In genomic region chr5:78269088-78269703, GRCh38 we compare ENCODE assay signal across 7 cellular contexts. TPM values are rescaled to one million over a fixed set of nuclear protein-coding genes. Genes with fewer than 3 reads are reported as not detected.
DNase-seq lines count a peak whose midpoint lies in the region; ATAC-seq, FAIRE-seq and TF ChIP-seq lines count a peak whose summit lies in the region.

No MANE protein-coding gene starts in this region.

- TF ChIP-seq CTCF in dorsolateral prefrontal cortex (IDR thresholded peaks at IDR 0.05 in 54 of 56, conservative IDR thresholded peaks at IDR 0.05 in 2 of 56; ENCODE audit: low read depth in 1 of 56, partially characterized antibody in 56 of 56) (peak; percentile 31 to 76 (median 64)), prostate gland (IDR thresholded peaks at IDR 0.05) (peak in 3 of 4 experiments; percentile 42 to 56 (median 51))

- intact Hi-C loops in dorsolateral prefrontal cortex (cut with DNase I) (loop anchor here in 1 of 2 donors (10.0 kb wide), 1 partner anchor 624 kb away; no protein-coding TSS in a partner anchor), prostate gland (cut with DNase I) (no loop called here)

- no peak overlapping the region for H3K4me3 ChIP-seq in dorsolateral prefrontal cortex
- no peak overlapping the region for H3K4me3 ChIP-seq in prostate gland

- TF ChIP-seq POLR2A in GM12891 (IDR thresholded peaks at IDR 0.05; ENCODE audit: low read depth, low read length) (no peak), prostate gland (IDR thresholded peaks at IDR 0.05) (no peak)

- no peak for ATAC-seq in HG03457 (IDR thresholded peaks at IDR 0.05; ENCODE audit: unreplicated experiment)

- H3K9me3 ChIP-seq in prostate gland = no peaks in the 10 kb centered on the region

- no peak overlapping the region for H3K27ac ChIP-seq in dorsolateral prefrontal cortex
- no peak overlapping the region for H3K27ac ChIP-seq in prostate gland

- no peaks in the 10 kb centered on the region for H3K36me3 ChIP-seq in prostate gland

- FAIRE-seq in GM12891 (lab: Jason Lieb, UNC) = peak; percentile 26

- DNase-seq in GM12891 (ENCODE audit: insufficient read length, low spot score) (no peak), NCI-H146 (lab: John Stamatoyannopoulos, UW) (peak; percentile 6), dorsolateral prefrontal cortex (no peak), prostate gland (ENCODE audit: low spot score) (no peak), glomerular visceral epithelial cell (ENCODE audit: extremely low spot score) (no peak), NCI-H2196 treated with DMSO at 0.1 percent for 48 hours (lab: John Stamatoyannopoulos, UW; ENCODE audit: unreplicated experiment) (no peak)

- H3K27me3 ChIP-seq in dorsolateral prefrontal cortex (no peaks in the 10 kb centered on the region), prostate gland (replicated peaks; ENCODE audit: insufficient read depth) (no peaks in the 10 kb centered on the region)

- no peaks in the 10 kb centered on the region for H3K4me1 ChIP-seq in prostate gland (replicated peaks)

TF ChIP-seq in GM12891, 5 proteins besides CTCF, POLR2A, EP300 and RAD21:
- TF ChIP-seq POLR2AphosphoS5 (IDR thresholded peaks at IDR 0.05; ENCODE audit: low read depth, low read length) = no peak
- TF ChIP-seq POU2F2 (IDR thresholded peaks at IDR 0.05; ENCODE audit: low read depth, low read length) = no peak
- no peak for TF ChIP-seq SPI1 (IDR thresholded peaks at IDR 0.05; ENCODE audit: low read depth, low read length)
- TF ChIP-seq TAF1 (IDR thresholded peaks at IDR 0.05; ENCODE audit: low read depth, low read length) = no peak
- no peak for TF ChIP-seq PAX5 (IDR thresholded peaks at IDR 0.05; ENCODE audit: insufficient read depth, low read length, severe bottlenecking)

RNA-seq across cellular contexts. Expression of gene AP3B1, which starts 25.3 kb away (rescaled TPM):
- polyA plus RNA-seq in GM12891 (2012; ENCODE audit: low read depth, missing spikeins) = 31.3 TPM
- total RNA-seq in dorsolateral prefrontal cortex (10 to 100 TPM; 17.0 to 42.8 (median 27.9) TPM), prostate gland (10 to 100 TPM; 33.1 to 60.5 TPM)
